Comparison of ENCODE assay signal across 28 cellular contexts in genomic region chr1:213618094-213618493, GRCh38.
"Had no signal": no experiment of that assay in that cellular context is flagged by ENCODE, and none has a peak within 500 bp of the region (broad histone marks: within the 10 kb centered on the region; RNA-seq: fewer than 3 reads in every experiment).

No MANE protein-coding gene starts in this region.

- H3K4me1 ChIP-seq: stomach, suprapubic skin, testis, thyroid gland, tibial artery, transverse colon, upper lobe of left lung, upper lobe of right lung, uterus, vagina had no signal

- H3K4me1 Mint-ChIP-seq: stimulated activated effector memory CD8-positive, alpha-beta T cell treated with anti-CD3 and anti-CD28 coated beads, Interleukin-12 subunit alpha, Interleukin-12 subunit beta, amount 100 ng/mL, for 72 hours had no signal

- H3K4me3 Mint-ChIP-seq: stimulated activated effector memory CD8-positive, alpha-beta T cell treated with anti-CD3 and anti-CD28 coated beads, Interleukin-12 subunit alpha, Interleukin-12 subunit beta, amount 100 ng/mL, for 72 hours; stimulated activated memory B cell treated with anti-CD40 and anti-IgM and Interleukin-4, amounts not matched to agents 10 μg/mL and 1 μg/mL and 100 μg/mL, for 72 hours; stimulated activated naive B cell treated with anti-CD40 and anti-IgM and Interleukin-4, amounts not matched to agents 10 μg/mL and 1 μg/mL and 100 μg/mL, for 72 hours; stimulated activated naive CD8-positive, alpha-beta T cell treated with anti-CD3 and anti-CD28 coated beads, Interleukin-15, amount 100 ng/mL, for 72 hours; stimulated activated naive CD8-positive, alpha-beta T cell treated with anti-CD3 and anti-CD28 coated beads, Interleukin-15, Interleukin-2, amounts not matched to agents 100 ng/mL and 50 ng/mL, for 24 hours; type B pancreatic cell had no signal

- H3K27ac ChIP-seq: stomach, suprapubic skin, testis, thoracic aorta, thyroid gland, tibial artery, tibial nerve, transverse colon, upper lobe of left lung, upper lobe of right lung, uterus, vagina had no signal

- H3K36me3 Mint-ChIP-seq: stimulated activated effector memory CD8-positive, alpha-beta T cell treated with anti-CD3 and anti-CD28 coated beads, Interleukin-12 subunit alpha, Interleukin-12 subunit beta, amount 100 ng/mL, for 72 hours; stimulated activated memory B cell treated with anti-CD40 and anti-IgM and Interleukin-4, amounts not matched to agents 10 μg/mL and 1 μg/mL and 100 μg/mL, for 72 hours; stimulated activated naive B cell treated with anti-CD40 and anti-IgM and Interleukin-4, amounts not matched to agents 10 μg/mL and 1 μg/mL and 100 μg/mL, for 72 hours; type B pancreatic cell had no signal

- H3K9me3 Mint-ChIP-seq: stimulated activated memory B cell treated with anti-CD40 and anti-IgM and Interleukin-4, amounts not matched to agents 10 μg/mL and 1 μg/mL and 100 μg/mL, for 72 hours; stimulated activated naive CD8-positive, alpha-beta T cell treated with anti-CD3 and anti-CD28 coated beads, Interleukin-15, Interleukin-2, amounts not matched to agents 100 ng/mL and 50 ng/mL, for 24 hours; type B pancreatic cell had no signal

- H3K27me3 ChIP-seq: testis, thyroid gland, tibial nerve, transverse colon, upper lobe of left lung, upper lobe of right lung, uterus, vagina had no signal

- H3K36me3 ChIP-seq: stomach, suprapubic skin, thoracic aorta, thyroid gland, tibial artery, tibial nerve, transverse colon, upper lobe of left lung, upper lobe of right lung, uterus, vagina had no signal

- DNase-seq: stimulated activated CD4-positive, alpha-beta T cell treated with anti-CD3 and anti-CD28 coated beads, Interleukin-2, amount 100 ng/mL, for 48 hours; stimulated activated CD4-positive, alpha-beta T cell treated with anti-CD3 and anti-CD28 coated beads, Interleukin-4, amount 100 ng/mL, for 1 hour; stimulated activated CD4-positive, alpha-beta T cell treated with anti-CD3 and anti-CD28 coated beads, Interleukin-4, amount 100 ng/mL, for 24 hours; stimulated activated CD4-positive, alpha-beta T cell treated with anti-CD3 and anti-CD28 coated beads, Interleukin-4, amount 100 ng/mL, for 4 hours; stimulated activated CD8-positive, alpha-beta memory T cell treated with anti-CD3 and anti-CD28 coated beads, Interleukin-4, amount 100 ng/mL, for 48 hours; stimulated activated naive B cell treated with anti-CD40 and anti-IgM and Interleukin-4, amounts not matched to agents 10 μg/mL and 1 μg/mL and 100 μg/mL, for 72 hours; stimulated activated naive CD4-positive, alpha-beta T cell; stimulated activated naive CD4-positive, alpha-beta T cell treated with Interleukin-2 at 50 U/mL for 16 hours; stimulated activated naive CD8-positive, alpha-beta T cell treated with anti-CD3 and anti-CD28 coated beads, Interleukin-15, amount 100 ng/mL, for 72 hours; stimulated activated naive CD8-positive, alpha-beta T cell treated with anti-CD3 and anti-CD28 coated beads, Interleukin-15, Interleukin-2, amounts not matched to agents 100 U/mL and 50 U/mL, for 24 hours; stomach; substantia nigra; testis; thyroid gland; tibial artery; transverse colon; trophoblast cell; upper lobe of left lung; upper lobe of right lung; uterus had no signal

- H3K4me3 ChIP-seq: stomach, suprapubic skin, testis, thoracic aorta, thyroid gland, tibial artery, tibial nerve, transverse colon, upper lobe of left lung, upper lobe of right lung, uterus, vagina had no signal

- ATAC-seq: stimulated activated effector memory CD8-positive, alpha-beta T cell treated with anti-CD3 and anti-CD28 coated beads, Interleukin-12 subunit alpha, Interleukin-12 subunit beta, amount 100 ng/mL, for 72 hours; stimulated activated memory B cell treated with anti-CD40 and anti-IgM and Interleukin-4, amounts not matched to agents 10 μg/mL and 1 μg/mL and 100 μg/mL, for 72 hours; stimulated activated naive B cell treated with anti-CD40 and anti-IgM and Interleukin-4, amounts not matched to agents 10 μg/mL and 1 μg/mL and 100 μg/mL, for 72 hours; stimulated activated naive CD8-positive, alpha-beta T cell treated with anti-CD3 and anti-CD28 coated beads, Interleukin-15, amount 100 ng/mL, for 72 hours; stimulated activated naive CD8-positive, alpha-beta T cell treated with anti-CD3 and anti-CD28 coated beads, Interleukin-15, Interleukin-2, amounts not matched to agents 100 U/mL and 50 U/mL, for 24 hours; upper lobe of right lung had no signal

- H3K27ac Mint-ChIP-seq: stimulated activated effector memory CD8-positive, alpha-beta T cell treated with anti-CD3 and anti-CD28 coated beads, Interleukin-12 subunit alpha, Interleukin-12 subunit beta, amount 100 ng/mL, for 72 hours; stimulated activated memory B cell treated with anti-CD40 and anti-IgM and Interleukin-4, amounts not matched to agents 10 μg/mL and 1 μg/mL and 100 μg/mL, for 72 hours; stimulated activated naive B cell treated with anti-CD40 and anti-IgM and Interleukin-4, amounts not matched to agents 10 μg/mL and 1 μg/mL and 100 μg/mL, for 72 hours; stimulated activated naive CD8-positive, alpha-beta T cell treated with anti-CD3 and anti-CD28 coated beads, Interleukin-15, amount 100 ng/mL, for 72 hours; stimulated activated naive CD8-positive, alpha-beta T cell treated with anti-CD3 and anti-CD28 coated beads, Interleukin-15, Interleukin-2, amounts not matched to agents 100 ng/mL and 50 ng/mL, for 24 hours; type B pancreatic cell had no signal

- H3K9me3 ChIP-seq: stomach, suprapubic skin, testis, thoracic aorta, thyroid gland, tibial artery, tibial nerve, transverse colon, upper lobe of left lung, upper lobe of right lung, uterus, vagina had no signal
